Comparison of ENCODE assay signal across 9 cellular contexts in genomic region chr20:57394087-57395082, GRCh38. TPM values are rescaled to one million over a fixed set of nuclear protein-coding genes. Genes with fewer than 3 reads are reported as not detected.
DNase-seq lines count a peak whose midpoint lies in the region; ATAC-seq and TF ChIP-seq lines count a peak whose summit lies in the region.
"Had no signal": no experiment of that assay in that cellular context is flagged by ENCODE, and none has a peak within 500 bp of the region (broad histone marks: within the 10 kb centered on the region; RNA-seq: fewer than 3 reads in every experiment).

No MANE protein-coding gene starts in this region.

- H3K27me3 Mint-ChIP-seq in activated B cell treated with CpG ODN at 0.5 μM for 24 hours, result no peaks in the 10 kb centered on the region

- peak overlapping the region; percentile 57 for H3K4me3 ChIP-seq in GM12875 (ENCODE audit: low read depth, low read length)
- H3K4me3 ChIP-seq in heart left ventricle, result peak overlapping the region in 5 of 12 donors; percentile 9 to 74 (median 18)
- H3K4me3 ChIP-seq in gastrocnemius medialis, result peak overlapping the region; percentile 17 to 82 (median 58)

- POLR2A ChIA-PET in activated B cell treated with CpG ODN at 0.5 μM for 24 hours (lab: Charles Lee), result interaction anchor here (1.6 to 7.3 kb wide), 3 partner anchors 38 to 87 kb away, joined by 5 to 112 read pairs (median 86); no protein-coding TSS in a partner anchor

- WGBS in heart left ventricle, 4 donors, result 53 to 64% (median 56%) methylated on average over 22 to 27 of the region's 27 CpGs

- CTCF ChIA-PET in activated B cell treated with CpG ODN at 0.5 μM for 24 hours (lab: Charles Lee), result no interaction called here

- H3K36me3 Mint-ChIP-seq in activated B cell treated with CpG ODN at 0.5 μM for 24 hours (ENCODE audit: low read depth), result peaks cover 65% of the 10 kb centered on the region

- H3K9me3 Mint-ChIP-seq in activated B cell treated with CpG ODN at 0.5 μM for 24 hours, result no peaks in the 10 kb centered on the region

- H3K4me1 Mint-ChIP-seq in activated B cell treated with CpG ODN at 0.5 μM for 24 hours, result peaks cover 85% of the 10 kb centered on the region

- H3K4me1 ChIP-seq in heart left ventricle (peaks cover 25 to 96% (median 82%) of the 10 kb centered on the region in 12 donors), gastrocnemius medialis (peaks cover 84 to 85% of the 10 kb centered on the region in 2 donors)

- intact Hi-C loops in activated B cell treated with CpG ODN at 0.5 μM for 24 hours (cut with micrococcal nuclease), result loop anchor here (5.0 to 10.0 kb wide), 5 partner anchors 308 to 1770 kb away; partner anchors contain the start of genes RTF2 and ZNF831
- intact Hi-C loops in heart left ventricle (cut with DNase I), result loop anchor here (2.0 to 10.0 kb wide), 6 partner anchors 38 to 320 kb away; partner anchors contain the start of gene PMEPA1 (in 1 of the 10)
- intact Hi-C loops in gastrocnemius medialis (cut with DNase I; ENCODE audit: low total_unique reads), result loop anchor here (1.0 to 10.0 kb wide), 2 partner anchors 44 to 1500 kb away; no protein-coding TSS in a partner anchor

- DNase-seq in activated B cell treated with CpG ODN at 0.5 μM for 24 hours (no peak), heart left ventricle (peak in 4 of 5 donors; percentile 20 to 60 (median 30)), gastrocnemius medialis (peak in 1 of 2 donors; percentile 74), SW 1271 (lab: John Stamatoyannopoulos, UW) (no peak)

- H3K36me3 ChIP-seq in heart left ventricle (peaks cover 0 to 42% (median 14%) of the 10 kb centered on the region in 9 donors), gastrocnemius medialis (peaks cover 0 to 11% of the 10 kb centered on the region in 2 donors)

- no peak for TF ChIP-seq CTCF in GM12875 (IDR thresholded peaks at IDR 0.05; ENCODE audit: borderline replicate concordance, insufficient read depth, low read depth, low read length)
- no peak for TF ChIP-seq CTCF in activated B cell treated with CpG ODN at 0.5 μM for 24 hours (IDR thresholded peaks at IDR 0.05)
- no peak for TF ChIP-seq CTCF in heart left ventricle (IDR thresholded peaks at IDR 0.05)
- no peak for TF ChIP-seq CTCF in gastrocnemius medialis (IDR thresholded peaks at IDR 0.05 in 4 of 5, conservative IDR thresholded peaks at IDR 0.05 in 1 of 5)

- no peak for TF ChIP-seq POLR2A in heart left ventricle (IDR thresholded peaks at IDR 0.05)
- peak; percentile 12 to 25 for TF ChIP-seq POLR2A in gastrocnemius medialis (IDR thresholded peaks at IDR 0.05)

- in situ Hi-C loops in gastrocnemius medialis (cut with MboI; ENCODE audit: low sequenced_read_pairs in 4 of 4), result loop anchor here in 3 of 4 donors (5.0 to 25.0 kb wide), 3 partner anchors 43 to 818 kb away; partner anchors contain the start of gene PMEPA1 (in 1 of the 3)

- H3K27ac ChIP-seq in heart left ventricle (peak overlapping the region; percentile 72 to 97 (median 90)), gastrocnemius medialis (peak overlapping the region; percentile 96 to 99 (median 98))

- H3K9me3 ChIP-seq in heart left ventricle (no peaks in the 10 kb centered on the region), gastrocnemius medialis (no peaks in the 10 kb centered on the region)

- peak overlapping the region; percentile 91 for H3K27ac Mint-ChIP-seq in activated B cell treated with CpG ODN at 0.5 μM for 24 hours

- ATAC-seq in activated B cell treated with CpG ODN at 0.5 μM for 24 hours (ENCODE audit: low read depth) (no peak), heart left ventricle (no peak), gastrocnemius medialis (peak in 1 of 2 donors; percentile 17), HG03159 (IDR thresholded peaks at IDR 0.05; ENCODE audit: unreplicated experiment) (no peak), HG02588 (IDR thresholded peaks at IDR 0.05; ENCODE audit: unreplicated experiment) (no peak), GM21529 (IDR thresholded peaks at IDR 0.05; ENCODE audit: unreplicated experiment) (no peak)
- ATAC-seq: activated CD4-positive, CD25-positive, alpha-beta regulatory T cell treated with anti-CD3 and anti-CD28 coated beads, Interleukin-2, amount 50 U/mL, for 24 hours had no signal

- H3K4me3 Mint-ChIP-seq in activated B cell treated with CpG ODN at 0.5 μM for 24 hours, result peak overlapping the region; percentile 92

- H3K27me3 ChIP-seq in heart left ventricle (no peaks in the 10 kb centered on the region), gastrocnemius medialis (no peaks in the 10 kb centered on the region)

RNA-seq across cellular contexts. Expression of gene RBM38, which starts 3.2 kb away (rescaled TPM):
- total RNA-seq in activated B cell treated with CpG ODN at 0.5 μM for 24 hours (69.6 and 70.7 TPM in 2 replicates), heart left ventricle (10 to 100 TPM; 45.6 to 97.9 (median 62.3) TPM), gastrocnemius medialis (100 to 1,000 TPM in 3 of 4 donors, 10 to 100 TPM in 1; 56.7 to 229 (median 177) TPM)
- polyA plus RNA-seq in heart left ventricle, result 100 to 1,000 TPM in 1 of 2 donors, 10 to 100 TPM in 1; 68.5 to 112 TPM

RNA-seq across cellular contexts. Expression of gene RAE1, which starts 43.3 kb away (rescaled TPM):
- total RNA-seq in activated B cell treated with CpG ODN at 0.5 μM for 24 hours, result 35.7 and 36.6 TPM in 2 replicates
- 10 to 100 TPM; 12.9 to 18.6 (median 15.5) TPM for total RNA-seq in heart left ventricle
- 10 to 100 TPM in 1 of 2 donors, 1 to 10 TPM in 1; 7.5 to 26.8 TPM for polyA plus RNA-seq in heart left ventricle
- 10 to 100 TPM; 15.8 to 35.8 (median 20.6) TPM for total RNA-seq in gastrocnemius medialis

Comparison
In these comparisons a context has a peak if more than half of its experiments do, and no peak if none do; other contexts are left out.
1. DNase-seq: peak in heart left ventricle (4 of 5); none in activated B cell treated with CpG ODN at 0.5 μM for 24 hours (single experiment) and SW 1271 (0 of 2).
2. POLR2A ChIP-seq: peak in gastrocnemius medialis (2 of 2); none in heart left ventricle (0 of 2).